Comparison of ENCODE assay signal across 14 cellular contexts in the genomic region with DNA sequence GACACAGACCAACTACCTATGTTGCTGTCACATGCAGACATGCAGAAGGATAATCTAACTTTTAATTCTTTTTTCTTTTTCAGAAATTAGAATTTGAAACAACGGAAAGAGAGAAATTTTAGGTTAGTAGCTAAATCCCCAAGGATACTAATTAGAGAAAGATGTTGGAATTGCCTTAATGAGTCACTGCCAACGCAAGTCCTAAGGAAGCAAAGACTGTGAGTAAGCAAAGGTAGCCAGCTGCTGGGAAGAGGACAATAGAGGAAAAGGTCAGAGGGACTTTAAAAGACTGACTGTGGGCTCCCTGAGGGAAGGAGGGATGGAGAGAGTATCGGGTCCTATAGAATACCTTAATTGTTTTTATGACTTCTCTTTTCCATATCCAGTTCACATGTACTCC.
A peak's percentile ranks its signal among the peaks of the same experiment; 100 is the strongest.
DNase-seq lines count a peak whose midpoint lies in the region; ATAC-seq, FAIRE-seq and TF ChIP-seq lines count a peak whose summit lies in the region.
"Had no signal": no experiment of that assay in that cellular context is flagged by ENCODE, and none has a peak within 500 bp of the region (broad histone marks: within the 10 kb centered on the region; RNA-seq: fewer than 3 reads in every experiment).

No MANE protein-coding gene starts in this region.

- ATAC-seq in left lung (peak; percentile 24), HG03039 (IDR thresholded peaks at IDR 0.05; ENCODE audit: unreplicated experiment) (no peak), GM19351 (IDR thresholded peaks at IDR 0.05; ENCODE audit: unreplicated experiment) (no peak)
- ATAC-seq: activated T-cell treated with anti-CD3 and anti-CD28 coated beads, Interleukin-2, amount 50 U/mL, for 4 hours had no signal

- no peaks in the 10 kb centered on the region for H3K27me3 ChIP-seq in bronchial epithelial cell (ENCODE audit: control insufficient read depth, insufficient read depth, low read length)
- no peaks in the 10 kb centered on the region for H3K27me3 ChIP-seq in left lung
- H3K27me3 ChIP-seq: pancreas had no signal

- no peaks in the 10 kb centered on the region for H3K9me3 ChIP-seq in left lung
- H3K9me3 ChIP-seq: pancreas had no signal

- TF ChIP-seq CTCF in AG09319 (IDR thresholded peaks at IDR 0.05; ENCODE audit: low read depth, low read length) (no peak), bronchial epithelial cell (IDR thresholded peaks at IDR 0.05; ENCODE audit: insufficient read depth, low read length, severe bottlenecking) (no peak), left lung (IDR thresholded peaks at IDR 0.05) (no peak)

- H3K36me3 ChIP-seq in bronchial epithelial cell (ENCODE audit: control insufficient read depth, insufficient read depth, low read length) (no peaks in the 10 kb centered on the region), left lung (no peaks in the 10 kb centered on the region)
- H3K36me3 ChIP-seq: pancreas had no signal

- no peak for FAIRE-seq in bronchial epithelial cell (lab: Jason Lieb, UNC)
- FAIRE-seq: pancreas, urothelium cell line had no signal

- peak; percentile 84 for DNase-seq in AG09319 (ENCODE audit: extremely low read depth, low read depth)
- peak; percentile 81 for DNase-seq in LHCN-M2 (ENCODE audit: low read depth)
- DNase-seq in bronchial epithelial cell (ENCODE audit: low read depth): peak; percentile 91
- DNase-seq in left lung: no peak
- no peak for DNase-seq in NCI-H82 (lab: John Stamatoyannopoulos, UW)
- no peak for DNase-seq in GM19240 (ENCODE audit: insufficient read length, low spot score)
- DNase-seq: activated CD4-positive, alpha-beta T cell treated with anti-CD3 and anti-CD28 coated beads for 48 hours; activated T-cell treated with anti-CD3 and anti-CD28 coated beads, Interleukin-2, amount 50 U/mL, for 4 hours; midbrain; NCI-H2171 treated with DMSO at 0.1 percent for 48 hours had no signal

- intact Hi-C loops in left lung (cut with DNase I): loop anchor here in 1 of 2 donors (10.0 kb wide), 1 partner anchor 463 kb away; the partner anchor contains the start of gene PAPPA

- no peaks in the 10 kb centered on the region for H3K4me1 ChIP-seq in left lung

- H3K27ac ChIP-seq in left lung: peak overlapping the region in 1 of 2 donors; percentile 2

- H3K4me3 ChIP-seq in bronchial epithelial cell (ENCODE audit: low read depth, low read length): no peak overlapping the region
- no peak overlapping the region for H3K4me3 ChIP-seq in left lung
- H3K4me3 ChIP-seq: pancreas had no signal

Comparison
In these comparisons a context has a peak if more than half of its experiments do, and no peak if none do; other contexts are left out.
1. DNase-seq: peak in AG09319 (single experiment), LHCN-M2 (single experiment) and bronchial epithelial cell (single experiment); none in left lung (0 of 2), NCI-H82 (single experiment) and GM19240 (single experiment).